Comparison of ENCODE assay signal across 1 cellular context in genomic region chr2:130896813-130897212, GRCh38.
TF ChIP-seq lines count a peak whose summit lies in the region.

No MANE protein-coding gene starts in this region.

TF ChIP-seq in GM23338, 12 proteins besides CTCF, POLR2A, EP300 and RAD21 (continued from another document):
- TF ChIP-seq ZNF462 (CRISPR knock-in tag; IDR thresholded peaks at IDR 0.05) (no peak), EZH2 (IDR thresholded peaks at IDR 0.05; ENCODE audit: low read depth, unreplicated experiment) (no peak)
TF ChIP-seq in GM23338: peak in this region for 0.
